In genomic region chr11:15947681-15948648, GRCh38 we compare ENCODE assay signal across 27 cellular contexts.
"Had no signal": no experiment of that assay in that cellular context is flagged by ENCODE, and none has a peak within 500 bp of the region (broad histone marks: within the 10 kb centered on the region; RNA-seq: fewer than 3 reads in every experiment).

No MANE protein-coding gene starts in this region.

- H3K27me3 ChIP-seq: sigmoid colon, testis, upper lobe of right lung had no signal

- H3K27ac Mint-ChIP-seq: activated CD8-positive, alpha-beta memory T cell treated with anti-CD3 and anti-CD28 coated beads, Interleukin-2, amount 10 ng/mL, durations not matched to agents 7 days and 5 days; activated CD8-positive, alpha-beta T cell treated with anti-CD3 and anti-CD28 coated beads for 36 hours; activated naive CD4-positive, alpha-beta T cell treated with anti-CD3 and anti-CD28 coated beads, Interleukin-2, amount 10 ng/mL, durations not matched to agents 7 days and 5 days; naive thymus-derived CD4-positive, alpha-beta T cell; stimulated activated naive B cell treated with anti-CD40 and anti-IgM and Interleukin-4, amounts not matched to agents 10 μg/mL and 1 μg/mL and 100 μg/mL, for 72 hours; T-helper 17 cell had no signal

- H3K27me3 Mint-ChIP-seq: activated CD8-positive, alpha-beta memory T cell treated with anti-CD3 and anti-CD28 coated beads, Interleukin-2, amount 10 ng/mL, durations not matched to agents 7 days and 5 days; activated CD8-positive, alpha-beta T cell treated with anti-CD3 and anti-CD28 coated beads for 36 hours; activated naive CD4-positive, alpha-beta T cell treated with anti-CD3 and anti-CD28 coated beads, Interleukin-2, amount 10 ng/mL, durations not matched to agents 7 days and 5 days; stimulated activated naive B cell treated with anti-CD40 and anti-IgM and Interleukin-4, amounts not matched to agents 10 μg/mL and 1 μg/mL and 100 μg/mL, for 72 hours; T-helper 17 cell had no signal

- H3K4me3 Mint-ChIP-seq: activated CD8-positive, alpha-beta memory T cell treated with anti-CD3 and anti-CD28 coated beads, Interleukin-2, amount 10 ng/mL, durations not matched to agents 7 days and 5 days; activated CD8-positive, alpha-beta T cell treated with anti-CD3 and anti-CD28 coated beads for 36 hours; activated naive CD4-positive, alpha-beta T cell treated with anti-CD3 and anti-CD28 coated beads, Interleukin-2, amount 10 ng/mL, durations not matched to agents 7 days and 5 days; naive thymus-derived CD4-positive, alpha-beta T cell; neural crest cell; stimulated activated naive B cell treated with anti-CD40 and anti-IgM and Interleukin-4, amounts not matched to agents 10 μg/mL and 1 μg/mL and 100 μg/mL, for 72 hours; T-helper 17 cell had no signal

- H3K4me2 ChIP-seq: smooth muscle cell had no signal

- FAIRE-seq: endothelial cell of umbilical vein, islet of Langerhans had no signal

- H3K4me1 Mint-ChIP-seq: activated CD8-positive, alpha-beta memory T cell treated with anti-CD3 and anti-CD28 coated beads, Interleukin-2, amount 10 ng/mL, durations not matched to agents 7 days and 5 days; activated naive CD4-positive, alpha-beta T cell treated with anti-CD3 and anti-CD28 coated beads, Interleukin-2, amount 10 ng/mL, durations not matched to agents 7 days and 5 days; naive thymus-derived CD4-positive, alpha-beta T cell; neural crest cell; stimulated activated naive B cell treated with anti-CD40 and anti-IgM and Interleukin-4, amounts not matched to agents 10 μg/mL and 1 μg/mL and 100 μg/mL, for 72 hours; T-helper 17 cell had no signal

- H3K4me1 ChIP-seq: lower lobe of right lung, sigmoid colon, testis, upper lobe of right lung had no signal

- DNase-seq: activated CD4-positive, alpha-beta T cell treated with anti-CD3 and anti-CD28 coated beads for 48 hours; activated CD8-positive, alpha-beta memory T cell treated with anti-CD3 and anti-CD28 coated beads, Interleukin-2, amount 10 ng/mL, durations not matched to agents 7 days and 5 days; activated CD8-positive, alpha-beta T cell treated with anti-CD3 and anti-CD28 coated beads for 36 hours; activated effector memory CD4-positive, alpha-beta T cell treated with anti-CD3 and anti-CD28 coated beads, Interleukin-2, amount 50 U/mL, for 16 hours; activated naive CD4-positive, alpha-beta T cell treated with anti-CD3 and anti-CD28 coated beads, Interleukin-2, amount 10 ng/mL, durations not matched to agents 7 days and 5 days; activated T-cell treated with anti-CD3 and anti-CD28 coated beads for 4 hours; amygdala; effector memory CD4-positive, alpha-beta T cell; glutamatergic neuron; hippocampal formation; left colon; lower lobe of right lung; naive thymus-derived CD4-positive, alpha-beta T cell; occipital lobe; posterior cingulate gyrus; sigmoid colon; stimulated activated CD4-positive, alpha-beta T cell treated with anti-CD3 and anti-CD28 coated beads, Interleukin-15, amount 100 ng/mL, for 24 hours; stimulated activated naive B cell treated with anti-CD40 and anti-IgM and Interleukin-4, amounts not matched to agents 10 μg/mL and 1 μg/mL and 100 μg/mL, for 72 hours; SW 1271; T-helper 17 cell; testis; upper lobe of right lung had no signal

- ATAC-seq: activated CD8-positive, alpha-beta memory T cell treated with anti-CD3 and anti-CD28 coated beads, Interleukin-2, amount 10 ng/mL, durations not matched to agents 7 days and 5 days; activated CD8-positive, alpha-beta T cell treated with anti-CD3 and anti-CD28 coated beads for 36 hours; esophagus mucosa; left colon; lower lobe of right lung; naive thymus-derived CD4-positive, alpha-beta T cell; stimulated activated naive B cell treated with anti-CD40 and anti-IgM and Interleukin-4, amounts not matched to agents 10 μg/mL and 1 μg/mL and 100 μg/mL, for 72 hours; T-helper 17 cell; upper lobe of right lung had no signal

- H3K4me3 ChIP-seq: lower lobe of right lung, sigmoid colon, smooth muscle cell, testis, upper lobe of right lung had no signal

- H3K27ac ChIP-seq: lower lobe of right lung, sigmoid colon, testis, upper lobe of right lung had no signal

- H3K36me3 Mint-ChIP-seq: activated CD8-positive, alpha-beta memory T cell treated with anti-CD3 and anti-CD28 coated beads, Interleukin-2, amount 10 ng/mL, durations not matched to agents 7 days and 5 days; activated naive CD4-positive, alpha-beta T cell treated with anti-CD3 and anti-CD28 coated beads, Interleukin-2, amount 10 ng/mL, durations not matched to agents 7 days and 5 days; naive thymus-derived CD4-positive, alpha-beta T cell; stimulated activated naive B cell treated with anti-CD40 and anti-IgM and Interleukin-4, amounts not matched to agents 10 μg/mL and 1 μg/mL and 100 μg/mL, for 72 hours had no signal

- H3K9me3 ChIP-seq: testis had no signal

- H3K36me3 ChIP-seq: lower lobe of right lung, sigmoid colon, upper lobe of right lung had no signal
